Comparison of ENCODE assay signal across 8 cellular contexts in the genomic region with DNA sequence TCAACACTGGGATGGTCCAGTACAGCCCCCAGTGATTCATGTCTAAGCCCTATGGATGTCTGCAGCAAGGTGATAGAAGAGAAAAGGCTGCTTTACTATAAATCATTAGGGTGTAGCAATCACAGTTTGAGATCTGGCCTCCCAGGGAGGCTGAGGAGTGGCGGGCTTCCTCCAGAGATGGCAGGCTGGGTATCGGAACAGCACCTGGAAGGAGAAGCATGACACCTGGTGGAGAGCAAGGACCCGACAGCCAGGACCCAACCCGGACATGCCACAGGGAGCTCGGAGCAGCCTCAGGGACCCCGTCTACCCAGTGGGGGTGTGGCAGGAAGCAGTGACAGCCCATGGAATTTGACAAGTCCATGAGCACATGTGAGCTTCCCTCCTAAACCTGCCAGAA.
DNase-seq lines count a peak whose midpoint lies in the region; ATAC-seq and TF ChIP-seq lines count a peak whose summit lies in the region.

No MANE protein-coding gene starts in this region.

- DNase-seq in GM06990 (ENCODE audit: extremely low read depth, insufficient read length) (no peak), brain microvascular endothelial cell (peak; percentile 26), lung microvascular endothelial cell (ENCODE audit: low read depth in 2 of 2) (peak; percentile 65 to 72), NCI-H446 (lab: John Stamatoyannopoulos, UW) (no peak), NCI-H2227 (lab: John Stamatoyannopoulos, UW; ENCODE audit: unreplicated experiment) (no peak)
- DNase-seq in stimulated activated CD4-positive, alpha-beta T cell treated with anti-CD3 and anti-CD28 coated beads, Interleukin-4, amount 100 ng/mL, for 4 hours = no peak

- H3K36me3 ChIP-seq in GM06990 (ENCODE audit: control insufficient read depth, insufficient read depth, low read length) (no peaks in the 10 kb centered on the region), brain microvascular endothelial cell (replicated peaks) (no peaks in the 10 kb centered on the region)

- in situ Hi-C loops in brain microvascular endothelial cell (cut with HindIII; ENCODE audit: low pct_ligation_motif_present, low sequenced_read_pairs) = no loop called here

- no peak overlapping the region for H3K27ac ChIP-seq in brain microvascular endothelial cell

- H3K27me3 ChIP-seq in GM06990 (replicated peaks; ENCODE audit: control insufficient read depth, insufficient read depth, low read length) (no peaks in the 10 kb centered on the region; the same call in 1 of the 2 replicates), brain microvascular endothelial cell (replicated peaks) (no peaks in the 10 kb centered on the region)

- H3K4me3 ChIP-seq in GM06990 (replicated peaks; ENCODE audit: low read depth, low read length) = no peak overlapping the region
- H3K4me3 ChIP-seq in brain microvascular endothelial cell (ENCODE audit: low read depth, low read length) = no peak overlapping the region

- no peak for ATAC-seq in GM21423 (IDR thresholded peaks at IDR 0.05; ENCODE audit: unreplicated experiment)

- peak; percentile 54 for TF ChIP-seq CTCF in GM06990 (IDR thresholded peaks at IDR 0.05; ENCODE audit: insufficient read depth, low read length, poor library complexity, severe bottlenecking)
- TF ChIP-seq CTCF in LNCAP (IDR thresholded peaks at IDR 0.05) = peak; percentile 60
- TF ChIP-seq CTCF in brain microvascular endothelial cell (IDR thresholded peaks at IDR 0.05; ENCODE audit: low read depth, low read length, missing control alignments) = peak; percentile 67

Comparison
In these comparisons a context has a peak if more than half of its experiments do, and no peak if none do; other contexts are left out.
1. DNase-seq: peak in brain microvascular endothelial cell (single experiment) and lung microvascular endothelial cell (2 of 2); none in GM06990 (single experiment), NCI-H446 (0 of 2), NCI-H2227 (single experiment) and stimulated activated CD4-positive, alpha-beta T cell treated with anti-CD3 and anti-CD28 coated beads, Interleukin-4, amount 100 ng/mL, for 4 hours (0 of 2).
2. Peak in every context shown above with its lines, with median percentiles within 50 percentile points of each other: CTCF ChIP-seq.